ENCODE assay signal across 34 cellular contexts in genomic region chr2:19991895-19992294, GRCh38. TPM values are rescaled to one million over a fixed set of nuclear protein-coding genes. Genes with fewer than 3 reads are reported as not detected.
"Had no signal": no experiment of that assay in that cellular context is flagged by ENCODE, and none has a peak within 500 bp of the region (broad histone marks: within the 10 kb centered on the region; RNA-seq: fewer than 3 reads in every experiment).

No MANE protein-coding gene starts in this region.

- H3K27me3 ChIP-seq: brain microvascular endothelial cell, esophagus muscularis mucosa, foreskin keratinocyte had no signal

- FAIRE-seq: astrocyte, bronchial epithelial cell had no signal

- H3K27ac Mint-ChIP-seq: activated CD4-positive, alpha-beta T cell treated with anti-CD3 and anti-CD28 coated beads for 36 hours; activated CD4-positive, alpha-beta T cell treated with anti-CD3 and anti-CD28 coated beads, Interleukin-2, amount 10 ng/mL, durations not matched to agents 7 days and 5 days; activated CD8-positive, alpha-beta T cell treated with anti-CD3 and anti-CD28 coated beads for 36 hours; activated naive CD8-positive, alpha-beta T cell; activated T-helper 17 cell treated with anti-CD3 and anti-CD28 coated beads, Interleukin-2, amount 50 U/mL, for 72 hours; dendritic cell treated with granulocyte-macrophage colony-stimulating factor and Interleukin-4, amounts not matched to agents 40 ng/mL and 50 ng/mL, for 4 days; endodermal cell; T-helper 17 cell; T-helper 2 cell treated with Interferon-gamma antibody and Interleukin-4, amounts not matched to agents 5 μg/mL and 100 μg/mL, for 36 hours had no signal

- H3K9me3 ChIP-seq: esophagus muscularis mucosa, gastrocnemius medialis, heart left ventricle had no signal

- H3K4me3 ChIP-seq: coronary artery, dorsolateral prefrontal cortex, esophagus muscularis mucosa, gastrocnemius medialis, heart left ventricle had no signal

- DNase-seq: activated CD4-positive, alpha-beta T cell treated with anti-CD3 and anti-CD28 coated beads for 36 hours; activated CD4-positive, alpha-beta T cell treated with anti-CD3 and anti-CD28 coated beads, Interleukin-2, amount 10 ng/mL, durations not matched to agents 7 days and 5 days; activated CD4-positive, alpha-beta T cell treated with anti-CD3 and anti-CD28 coated beads, Interleukin-2, amount 50 U/mL, for 48 hours; activated CD4-positive, CD25-positive, alpha-beta regulatory T cell; activated CD4-positive, CD25-positive, alpha-beta regulatory T cell treated with anti-CD3 and anti-CD28 coated beads, Interleukin-2, amount 50 U/mL, for 72 hours; activated CD8-positive, alpha-beta memory T cell treated with anti-CD3 and anti-CD28 coated beads for 24 hours; activated CD8-positive, alpha-beta T cell treated with anti-CD3 and anti-CD28 coated beads for 36 hours; activated effector memory CD4-positive, alpha-beta T cell treated with Interleukin-2 at 50 U/mL for 16 hours; activated gamma-delta T cell treated with Interleukin-2 at 50 U/mL for 16 hours; activated naive CD4-positive, alpha-beta T cell treated with anti-CD3 and anti-CD28 coated beads, Interleukin-2, amount 50 U/mL, for 16 hours; activated naive CD4-positive, alpha-beta T cell treated with Interleukin-2 at 50 U/mL for 16 hours; activated T-cell treated with anti-CD3 and anti-CD28 coated beads, Interleukin-2, amount 50 U/mL, for 4 hours; amniotic stem cell; anterior cingulate cortex; brain microvascular endothelial cell; dorsolateral prefrontal cortex; effector memory CD4-positive, alpha-beta T cell; endodermal cell; erythroblast; foreskin keratinocyte; gastrocnemius medialis; glutamatergic neuron; heart left ventricle; T-helper 17 cell; T1000 had no signal

- ATAC-seq: activated CD4-positive, alpha-beta T cell treated with anti-CD3 and anti-CD28 coated beads for 36 hours; activated CD8-positive, alpha-beta T cell treated with anti-CD3 and anti-CD28 coated beads for 36 hours; activated T-cell treated with anti-CD3 and anti-CD28 coated beads, Interleukin-2, amount 50 U/mL, for 4 hours; activated T-helper 17 cell treated with anti-CD3 and anti-CD28 coated beads, Interleukin-2, amount 50 U/mL, for 72 hours; foreskin keratinocyte; gastrocnemius medialis; heart left ventricle; T-helper 17 cell had no signal

- H3K27ac ChIP-seq: brain microvascular endothelial cell, coronary artery, dorsolateral prefrontal cortex, esophagus muscularis mucosa, foreskin keratinocyte, gastrocnemius medialis, heart left ventricle had no signal

- H3K9me3 Mint-ChIP-seq: activated CD4-positive, alpha-beta T cell treated with anti-CD3 and anti-CD28 coated beads, Interleukin-2, amount 10 ng/mL, durations not matched to agents 7 days and 5 days; activated CD8-positive, alpha-beta T cell treated with anti-CD3 and anti-CD28 coated beads for 36 hours; activated T-helper 17 cell treated with anti-CD3 and anti-CD28 coated beads, Interleukin-2, amount 50 U/mL, for 72 hours; central memory CD8-positive, alpha-beta T cell; dendritic cell treated with granulocyte-macrophage colony-stimulating factor and Interleukin-4, amounts not matched to agents 40 ng/mL and 50 ng/mL, for 4 days; endodermal cell had no signal

- H3K36me3 ChIP-seq: brain microvascular endothelial cell, esophagus muscularis mucosa, gastrocnemius medialis, heart left ventricle had no signal

- H3K4me3 Mint-ChIP-seq: dendritic cell treated with granulocyte-macrophage colony-stimulating factor and Interleukin-4, amounts not matched to agents 40 ng/mL and 50 ng/mL, for 4 days; endodermal cell had no signal

RNA-seq across cellular contexts. Expression of gene MATN3, which starts 20.6 kb away (rescaled TPM):
- total RNA-seq: activated CD4-positive, alpha-beta T cell treated with anti-CD3 and anti-CD28 coated beads for 36 hours; activated CD4-positive, alpha-beta T cell treated with anti-CD3 and anti-CD28 coated beads, Interleukin-2, amount 10 ng/mL, durations not matched to agents 7 days and 5 days; activated CD8-positive, alpha-beta T cell treated with anti-CD3 and anti-CD28 coated beads for 36 hours; activated T-cell treated with anti-CD3 and anti-CD28 coated beads, Interleukin-2, amount 50 U/mL, for 4 hours; activated T-helper 17 cell treated with anti-CD3 and anti-CD28 coated beads, Interleukin-2, amount 50 U/mL, for 72 hours; T-helper 17 cell had no signal
